8 cellular contexts compared by ENCODE assay signal in genomic region chr3:153138267-153139210, GRCh38. TPM values are rescaled to one million over a fixed set of nuclear protein-coding genes. Genes with fewer than 3 reads are reported as not detected.
A peak's percentile ranks its signal among the peaks of the same experiment; 100 is the strongest.
DNase-seq lines count a peak whose midpoint lies in the region; ATAC-seq and TF ChIP-seq lines count a peak whose summit lies in the region.

No MANE protein-coding gene starts in this region.

- H3K4me3 ChIP-seq in HEK293 (ENCODE audit: low read depth, low read length) (no peak overlapping the region), MM.1S (ENCODE audit: low read length) (peak overlapping the region; percentile 5; the same call in 1 of the 2 replicates), ascending aorta (no peak overlapping the region), liver (ENCODE audit: low read depth in 1 of 3, low read length in 3 of 3) (no peak overlapping the region)

- peaks cover 38% of the 10 kb centered on the region for H3K4me1 Mint-ChIP-seq in stimulated activated naive CD8-positive, alpha-beta T cell treated with anti-CD3 and anti-CD28 coated beads, Interleukin-15, amount 100 ng/mL, for 72 hours

- peak overlapping the region; percentile 15; the same call in 1 of the 2 replicates for H3K9ac ChIP-seq in MM.1S (ENCODE audit: low read length)
- no peak overlapping the region for H3K9ac ChIP-seq in liver (ENCODE audit: low read depth in 1 of 2, low read length in 2 of 2)

- no peaks in the 10 kb centered on the region for H3K36me3 ChIP-seq in HEK293 (ENCODE audit: control insufficient read depth in 2 of 2, insufficient read depth in 1 of 2, low read length in 2 of 2)
- no peaks in the 10 kb centered on the region for H3K36me3 ChIP-seq in MM.1S (replicated peaks; ENCODE audit: insufficient read depth, low read length)
- H3K36me3 ChIP-seq in ascending aorta, result no peaks in the 10 kb centered on the region
- no peaks in the 10 kb centered on the region for H3K36me3 ChIP-seq in liver (ENCODE audit: control insufficient read depth in 4 of 4, insufficient read depth in 3 of 4, low read depth in 1 of 4, low read length in 3 of 4)

- H3K4me3 Mint-ChIP-seq in stimulated activated naive CD8-positive, alpha-beta T cell treated with anti-CD3 and anti-CD28 coated beads, Interleukin-15, amount 100 ng/mL, for 72 hours, result peak overlapping the region; percentile 46 to 54

- H3K9me3 ChIP-seq in HEK293 (ENCODE audit: control insufficient read depth, insufficient read depth, low read depth, low read length) (no peaks in the 10 kb centered on the region), MM.1S (replicated peaks; ENCODE audit: insufficient read depth, low read length) (no peaks in the 10 kb centered on the region), ascending aorta (no peaks in the 10 kb centered on the region), liver (ENCODE audit: control insufficient read depth in 4 of 4, low read length in 3 of 4) (no peaks in the 10 kb centered on the region)

- POLR2A ChIA-PET in HEK293 (lab: Yijun Ruan, JAX), result interaction anchor here (1.0 kb wide), 1 partner anchor 22 kb away, joined by 3 read pairs; no protein-coding TSS in a partner anchor

- peak overlapping the region in 1 of 2 donors; percentile 4 for H3K27ac Mint-ChIP-seq in stimulated activated naive CD8-positive, alpha-beta T cell treated with anti-CD3 and anti-CD28 coated beads, Interleukin-15, amount 100 ng/mL, for 72 hours

- peaks cover 24% of the 10 kb centered on the region for H3F3A ChIP-seq in MM.1S (ENCODE audit: insufficient read depth, low read length)

- WGBS in liver, result 46% methylated on average over 5 of the region's 5 CpGs

- peak overlapping the region; percentile 21 for H2AFZ ChIP-seq in MM.1S (ENCODE audit: low read length)

- no peaks in the 10 kb centered on the region for H3K9me3 Mint-ChIP-seq in stimulated activated naive CD8-positive, alpha-beta T cell treated with anti-CD3 and anti-CD28 coated beads, Interleukin-15, amount 100 ng/mL, for 72 hours

- TF ChIP-seq CTCF in HEK293 (tag by site-specific recombination; IDR thresholded peaks at IDR 0.05) (no peak), MM.1S (IDR thresholded peaks at IDR 0.05; ENCODE audit: low read length) (no peak), ascending aorta (IDR thresholded peaks at IDR 0.05) (no peak), liver (IDR thresholded peaks at IDR 0.05; ENCODE audit: low read depth, low read length, missing input control) (no peak)

- peak; percentile 73 for ATAC-seq in GM18511 (IDR thresholded peaks at IDR 0.05; ENCODE audit: unreplicated experiment)
- peak; percentile 91 for ATAC-seq in stimulated activated naive CD8-positive, alpha-beta T cell treated with anti-CD3 and anti-CD28 coated beads, Interleukin-15, amount 100 ng/mL, for 72 hours

- H3K27ac ChIP-seq in HEK293 (ENCODE audit: extremely low read depth, low read depth, low read length), result no peak overlapping the region
- peak overlapping the region; percentile 74 for H3K27ac ChIP-seq in MM.1S (ENCODE audit: low read length)
- H3K27ac ChIP-seq in ascending aorta, result peak overlapping the region; percentile 57 to 70
- peak overlapping the region in 1 of 2 donors; percentile 25 for H3K27ac ChIP-seq in liver (ENCODE audit: low read depth in 1 of 2, low read length in 2 of 2)

- H3K4me1 ChIP-seq in HEK293 (ENCODE audit: control insufficient read depth, insufficient read depth, low read length), result 0 out of 2 replicates have a peak, but pooled peaks cover 2% of the 10 kb centered on the region
- peaks cover 22% of the 10 kb centered on the region for H3K4me1 ChIP-seq in MM.1S (ENCODE audit: low read length)
- peaks cover 0 to 7% of the 10 kb centered on the region in 2 donors for H3K4me1 ChIP-seq in ascending aorta
- peaks cover 0 to 3% (median 1%) of the 10 kb centered on the region in 4 donors for H3K4me1 ChIP-seq in liver (ENCODE audit: control insufficient read depth in 4 of 4, insufficient read depth in 4 of 4, low read length in 3 of 4)

- H3K79me2 ChIP-seq in MM.1S (ENCODE audit: low read length), result no peaks in the 10 kb centered on the region

- no peaks in the 10 kb centered on the region for H3K27me3 Mint-ChIP-seq in stimulated activated naive CD8-positive, alpha-beta T cell treated with anti-CD3 and anti-CD28 coated beads, Interleukin-15, amount 100 ng/mL, for 72 hours

- H3K9me2 ChIP-seq in MM.1S (replicated peaks; ENCODE audit: insufficient read depth, low read length), result no peaks in the 10 kb centered on the region

- H4K20me1 ChIP-seq in MM.1S (ENCODE audit: insufficient read depth, low read length), result no peaks in the 10 kb centered on the region

- TF ChIP-seq RAD21 in liver (IDR thresholded peaks at IDR 0.05), result peak in 1 of 2 donors; percentile 17

- peak overlapping the region; percentile 42 for H3K4me2 ChIP-seq in MM.1S (ENCODE audit: low read depth, low read length)

- intact Hi-C loops in ascending aorta (cut with DNase I), result loop anchor here (5.0 kb wide), 1 partner anchor 86 kb away; no protein-coding TSS in a partner anchor

- no peaks in the 10 kb centered on the region for H3K27me3 ChIP-seq in MM.1S (replicated peaks; ENCODE audit: insufficient read depth, low read length)
- H3K27me3 ChIP-seq in ascending aorta, result no peaks in the 10 kb centered on the region
- H3K27me3 ChIP-seq in liver (ENCODE audit: control insufficient read depth in 4 of 4, insufficient read depth in 4 of 4, low read length in 3 of 4), result no peaks in the 10 kb centered on the region

- CTCF ChIA-PET in HEK293 (lab: Yijun Ruan, JAX), result interaction anchor here (1.1 kb wide), 1 partner anchor 455 kb away, joined by 3 read pairs; no protein-coding TSS in a partner anchor

- peak; percentile 89 for DNase-seq in MM.1S
- DNase-seq in ascending aorta (ENCODE audit: low spot score in 2 of 2), result peak; percentile 53 to 89
- peak; percentile 40 to 85 for DNase-seq in stimulated activated naive CD8-positive, alpha-beta T cell treated with anti-CD3 and anti-CD28 coated beads, Interleukin-15, amount 100 ng/mL, for 72 hours
- DNase-seq in KG1 (lab: John Stamatoyannopoulos, UW), result no peak
- no peak for DNase-seq in GM19238 (ENCODE audit: insufficient read length, low spot score)

TF ChIP-seq in HEK293, 187 proteins besides CTCF, POLR2A, EP300 and RAD21 (continues in another document):
- TF ChIP-seq KLF10 (tag by site-specific recombination; IDR thresholded peaks at IDR 0.05), result 0 out of 2 replicates have a peak, but pooled peaks have one; percentile 34
- no peak for TF ChIP-seq ZNF335 (tag by site-specific recombination; conservative IDR thresholded peaks at IDR 0.05)
- TF ChIP-seq ZNF10 (tag by site-specific recombination; IDR thresholded peaks at IDR 0.05), result no peak
- peak; percentile 72; the same call in 1 of the 2 replicates for TF ChIP-seq ZNF639 (tag by site-specific recombination; IDR thresholded peaks at IDR 0.05)
- peak; percentile 41; the same call in 1 of the 2 replicates for TF ChIP-seq ZNF366 (tag by site-specific recombination; conservative IDR thresholded peaks at IDR 0.05)
- no peak for TF ChIP-seq ZNF473 (tag by site-specific recombination; IDR thresholded peaks at IDR 0.05)
- 0 out of 2 replicates have a peak, but pooled peaks have one; percentile 7 for TF ChIP-seq FEZF1 (tag by site-specific recombination; IDR thresholded peaks at IDR 0.05)
- no peak for TF ChIP-seq ZFHX2 (tag by site-specific recombination; conservative IDR thresholded peaks at IDR 0.05)
- peak; percentile 81 for TF ChIP-seq PRDM1 (tag by site-specific recombination; IDR thresholded peaks at IDR 0.05)

TF ChIP-seq in liver, 16 proteins besides CTCF, POLR2A, EP300 and RAD21 (continues in another document):
- TF ChIP-seq FOXA1 (IDR thresholded peaks at IDR 0.05) (no peak), YY1 (IDR thresholded peaks at IDR 0.05) (peak; percentile 41), SP1 (IDR thresholded peaks at IDR 0.05) (peak; percentile 62), MAX (IDR thresholded peaks at IDR 0.05) (no peak), REST (IDR thresholded peaks at IDR 0.05) (peak; percentile 43), ATF3 (IDR thresholded peaks at IDR 0.05) (no peak), HNF4A (conservative IDR thresholded peaks at IDR 0.05) (peak in 1 of 2 donors; percentile 24), FOXA2 (IDR thresholded peaks at IDR 0.05) (peak; percentile 9), EGR1 (IDR thresholded peaks at IDR 0.05; ENCODE audit: low read depth in 2 of 2) (no peak), JUND (IDR thresholded peaks at IDR 0.05) (peak; percentile 52 to 90), TAF1 (conservative IDR thresholded peaks at IDR 0.05) (no peak), HNF4G (IDR thresholded peaks at IDR 0.05) (no peak), NR2F2 (IDR thresholded peaks at IDR 0.05) (no peak)

RNA-seq across cellular contexts. Expression of gene RAP2B, which starts 23.5 kb away (rescaled TPM):
- 1.6 TPM for total RNA-seq in ascending aorta
- 1 to 10 TPM; 3.9 to 7.8 TPM for total RNA-seq in liver
- 1 to 10 TPM; 1.3 to 2.4 TPM for polyA plus RNA-seq in liver

Comparison
In these comparisons a context has a peak if more than half of its experiments do, and no peak if none do; other contexts are left out.
1. DNase-seq: peak in MM.1S (single experiment), ascending aorta (2 of 2) and stimulated activated naive CD8-positive, alpha-beta T cell treated with anti-CD3 and anti-CD28 coated beads, Interleukin-15, amount 100 ng/mL, for 72 hours (2 of 2); none in KG1 (single experiment) and GM19238 (single experiment).